11 cellular contexts compared by ENCODE assay signal in genomic region chr7:70598976-70599375, GRCh38.
DNase-seq lines count a peak whose midpoint lies in the region; ATAC-seq and TF ChIP-seq lines count a peak whose summit lies in the region.
"Had no signal": no experiment of that assay in that cellular context is flagged by ENCODE, and none has a peak within 500 bp of the region (broad histone marks: within the 10 kb centered on the region; RNA-seq: fewer than 3 reads in every experiment).

No MANE protein-coding gene starts in this region.

- no peak for TF ChIP-seq CTCF in AG10803 (conservative IDR thresholded peaks at IDR 0.05; ENCODE audit: low read length)

- intact Hi-C loops in left colon (cut with DNase I, micrococcal nuclease), result no loop called here

- DNase-seq in AG10803 (ENCODE audit: low read depth) (peak; percentile 53), LoVo (ENCODE audit: low spot score) (peak; percentile 99), SW480 (ENCODE audit: low spot score) (peak; percentile 78), left colon (peak; percentile 69 to 82), germinal center (ENCODE audit: low spot score) (no peak), pons (ENCODE audit: low spot score) (no peak)
- no peak for DNase-seq in activated effector memory CD4-positive, alpha-beta T cell treated with anti-CD3 and anti-CD28 coated beads, Interleukin-2, amount 50 U/mL, for 16 hours
- DNase-seq: H7; stimulated activated CD4-positive, alpha-beta T cell treated with anti-CD3 and anti-CD28 coated beads, Interleukin-2, amount 100 ng/mL, for 24 hours; stimulated activated naive CD8-positive, alpha-beta T cell treated with anti-CD3 and anti-CD28 coated beads, Interleukin-15, amount 100 ng/mL, for 72 hours had no signal

- ATAC-seq in left colon (peak; percentile 80), GM18868 (IDR thresholded peaks at IDR 0.05; ENCODE audit: unreplicated experiment) (no peak)
- ATAC-seq: stimulated activated naive CD8-positive, alpha-beta T cell treated with anti-CD3 and anti-CD28 coated beads, Interleukin-15, amount 100 ng/mL, for 72 hours had no signal

- H3K4me3 ChIP-seq in AG10803 (ENCODE audit: low read length), result no peak overlapping the region

Comparison
In these comparisons a context has a peak if more than half of its experiments do, and no peak if none do; other contexts are left out.
1. DNase-seq: peak in AG10803 (single experiment), LoVo (single experiment), SW480 (single experiment) and left colon (2 of 2); none in activated effector memory CD4-positive, alpha-beta T cell treated with anti-CD3 and anti-CD28 coated beads, Interleukin-2, amount 50 U/mL, for 16 hours (single experiment), germinal center (single experiment) and pons (single experiment).